1 cellular context compared by ENCODE assay signal in genomic region chr6:33313709-33314514, GRCh38.
A peak's percentile ranks its signal among the peaks of the same experiment; 100 is the strongest.
TF ChIP-seq lines count a peak whose summit lies in the region.

Gene TAPBP, minus strand, starts transcription at chr6:33314078. Its CDS starts 37 bp downstream, at chr6:33314041.

TF ChIP-seq in HepG2, 621 proteins besides CTCF, POLR2A, EP300 and RAD21 (continued from another document):
- TF ChIP-seq ZGPAT (CRISPR knock-in tag; IDR thresholded peaks at IDR 0.05) = peak; percentile 72
- TF ChIP-seq XRCC5 (optimal IDR thresholded peaks at IDR 0.05; ENCODE audit: low read length) = no peak
- TF ChIP-seq HMG20A (CRISPR knock-in tag; IDR thresholded peaks at IDR 0.05; ENCODE audit: borderline replicate concordance) = peak; percentile 22; the same call in 1 of the 2 replicates
- TF ChIP-seq ZNF580 (CRISPR knock-in tag; IDR thresholded peaks at IDR 0.05; ENCODE audit: borderline replicate concordance, low read depth) = no peak; the same call in 1 of the 2 replicates
- TF ChIP-seq AGO1 (IDR thresholded peaks at IDR 0.05; ENCODE audit: low read depth, low read length, poor library complexity, severe bottlenecking) = peak; percentile 94
- TF ChIP-seq KDM5B (CRISPR knock-in tag; IDR thresholded peaks at IDR 0.05; ENCODE audit: borderline replicate concordance) = peak; percentile 28; the same call in 1 of the 2 replicates
- no peak for TF ChIP-seq ZNF530 (CRISPR knock-in tag; IDR thresholded peaks at IDR 0.05; ENCODE audit: low read depth)
- TF ChIP-seq ZNF317 (CRISPR knock-in tag; IDR thresholded peaks at IDR 0.05) = no peak; the same call in 1 of the 2 replicates
- peak; percentile 65; the same call in 1 of the 2 replicates for TF ChIP-seq ZNF225 (CRISPR knock-in tag; IDR thresholded peaks at IDR 0.05)
- peak; percentile 49; the same call in 1 of the 2 replicates for TF ChIP-seq REPIN1 (CRISPR knock-in tag; IDR thresholded peaks at IDR 0.05; ENCODE audit: borderline replicate concordance, low read depth)
- TF ChIP-seq PITX1 (CRISPR knock-in tag; IDR thresholded peaks at IDR 0.05) = 0 out of 2 replicates have a peak, but pooled peaks have one; percentile 42
